Comparison of ENCODE assay signal across 25 cellular contexts in genomic region chr16:240559-240958, GRCh38. TPM values are rescaled to one million over a fixed set of nuclear protein-coding genes. Genes with fewer than 3 reads are reported as not detected.
DNase-seq lines count a peak whose midpoint lies in the region; ATAC-seq and TF ChIP-seq lines count a peak whose summit lies in the region.
"Had no signal": no experiment of that assay in that cellular context is flagged by ENCODE, and none has a peak within 500 bp of the region (broad histone marks: within the 10 kb centered on the region; RNA-seq: fewer than 3 reads in every experiment).

No MANE protein-coding gene starts in this region.

- DNase-seq in cardiac muscle cell (ENCODE audit: low read depth in 1 of 2, low spot score in 1 of 2) (no peak), Right ventricle myocardium superior (no peak), thyroid gland (no peak)
- no peak for DNase-seq in stimulated activated naive CD8-positive, alpha-beta T cell treated with anti-CD3 and anti-CD28 coated beads, Interleukin-15, amount 100 ng/mL, for 72 hours
- DNase-seq: activated CD8-positive, alpha-beta T cell treated with anti-CD3 and anti-CD28 coated beads for 36 hours; activated naive CD8-positive, alpha-beta T cell treated with anti-CD3 and anti-CD28 coated beads for 36 hours; CD4-positive, alpha-beta T cell; mammary epithelial cell; naive thymus-derived CD4-positive, alpha-beta T cell; NCI-H2171; NCI-H524; PC-3; SHP77 treated with DMSO at 0.1 percent for 48 hours; spleen had no signal

- H3K9me3 ChIP-seq in cardiac muscle cell (ENCODE audit: low read depth) (no peaks in the 10 kb centered on the region), esophagus (ENCODE audit: control insufficient read depth in 2 of 2, insufficient read depth in 1 of 2, low read depth in 1 of 2, low read length in 1 of 2) (no peaks in the 10 kb centered on the region), thyroid gland (no peaks in the 10 kb centered on the region)
- H3K9me3 ChIP-seq: spleen had no signal

- TF ChIP-seq CTCF in cardiac muscle cell (IDR thresholded peaks at IDR 0.05; ENCODE audit: low read depth, low read length) (no peak), nephron (IDR thresholded peaks at IDR 0.05; ENCODE audit: unreplicated experiment in 3 of 3) (no peak), thyroid gland (IDR thresholded peaks at IDR 0.05) (no peak)

- H3K4me1 ChIP-seq in cardiac muscle cell (ENCODE audit: low read depth) (peaks cover 11% of the 10 kb centered on the region), esophagus (ENCODE audit: control insufficient read depth in 2 of 2, insufficient read depth in 2 of 2, low read length in 1 of 2) (peaks cover 0 to 8% of the 10 kb centered on the region in 2 donors), thyroid gland (peaks cover 21 to 29% of the 10 kb centered on the region in 2 donors)

- H3K36me3 Mint-ChIP-seq in nephron (ENCODE audit: low read depth), result peaks cover 15% of the 10 kb centered on the region

- H3K9me3 Mint-ChIP-seq in nephron, result no peaks in the 10 kb centered on the region
- no peaks in the 10 kb centered on the region for H3K9me3 Mint-ChIP-seq in stimulated activated naive CD8-positive, alpha-beta T cell treated with anti-CD3 and anti-CD28 coated beads, Interleukin-15, amount 100 ng/mL, for 72 hours
- H3K9me3 Mint-ChIP-seq: activated T-helper 2 cell treated with anti-CD3 and anti-CD28 coated beads, Interferon-gamma antibody, Interleukin-2, Interleukin-4, amounts not matched to agents 10 μg/mL and 5 μg/mL and 100 μg/mL, durations not matched to agents 14 hours and 24 hours and 36 hours; CD4-positive, alpha-beta T cell; T-helper 2 cell treated with Interferon-gamma antibody and Interleukin-4, amounts not matched to agents 5 μg/mL and 100 μg/mL, for 36 hours had no signal

- intact Hi-C loops in Right ventricle myocardium superior (cut with DNase I) (no loop called here), thyroid gland (cut with DNase I) (no loop called here)

- no peaks in the 10 kb centered on the region for H3K27me3 Mint-ChIP-seq in nephron (ENCODE audit: low read depth)
- H3K27me3 Mint-ChIP-seq in stimulated activated naive CD8-positive, alpha-beta T cell treated with anti-CD3 and anti-CD28 coated beads, Interleukin-15, amount 100 ng/mL, for 72 hours, result no peaks in the 10 kb centered on the region
- H3K27me3 Mint-ChIP-seq: activated CD8-positive, alpha-beta T cell treated with anti-CD3 and anti-CD28 coated beads for 36 hours; activated naive CD8-positive, alpha-beta T cell treated with anti-CD3 and anti-CD28 coated beads for 36 hours; CD4-positive, alpha-beta T cell had no signal

- no peak for TF ChIP-seq POLR2A in thyroid gland (IDR thresholded peaks at IDR 0.05)

- H3K27ac ChIP-seq in cardiac muscle cell (peak overlapping the region; percentile 83), esophagus (ENCODE audit: low read depth in 2 of 2, low read length in 1 of 2) (peak overlapping the region; percentile 54 to 78), thyroid gland (peak overlapping the region; percentile 43 to 74 (median 69))

- H3K4me3 ChIP-seq in cardiac muscle cell (no peak overlapping the region), esophagus (ENCODE audit: low read depth in 1 of 2, low read length in 2 of 2) (no peak overlapping the region), thyroid gland (replicated peaks in 1 of 3) (no peak overlapping the region)
- H3K4me3 ChIP-seq: spleen had no signal

- no peak for ATAC-seq in Right ventricle myocardium superior (ENCODE audit: poor library complexity)
- ATAC-seq in stimulated activated naive CD8-positive, alpha-beta T cell treated with anti-CD3 and anti-CD28 coated beads, Interleukin-15, amount 100 ng/mL, for 72 hours, result no peak
- ATAC-seq in HG02678 (IDR thresholded peaks at IDR 0.05; ENCODE audit: unreplicated experiment), result no peak
- ATAC-seq in GM18907 (IDR thresholded peaks at IDR 0.05; ENCODE audit: unreplicated experiment), result no peak
- ATAC-seq: activated CD8-positive, alpha-beta T cell treated with anti-CD3 and anti-CD28 coated beads for 36 hours; naive thymus-derived CD4-positive, alpha-beta T cell; PC-3 had no signal

- no peaks in the 10 kb centered on the region for H3K36me3 ChIP-seq in cardiac muscle cell
- H3K36me3 ChIP-seq in esophagus (ENCODE audit: control insufficient read depth in 2 of 2, insufficient read depth in 2 of 2, low read length in 1 of 2), result no peaks in the 10 kb centered on the region
- H3K36me3 ChIP-seq in thyroid gland, result no peaks in the 10 kb centered on the region

- H3K4me3 Mint-ChIP-seq in nephron, result no peak overlapping the region
- H3K4me3 Mint-ChIP-seq in stimulated activated naive CD8-positive, alpha-beta T cell treated with anti-CD3 and anti-CD28 coated beads, Interleukin-15, amount 100 ng/mL, for 72 hours, result no peak overlapping the region
- H3K4me3 Mint-ChIP-seq: activated CD8-positive, alpha-beta T cell treated with anti-CD3 and anti-CD28 coated beads for 36 hours; activated naive CD8-positive, alpha-beta T cell treated with anti-CD3 and anti-CD28 coated beads for 36 hours; naive thymus-derived CD4-positive, alpha-beta T cell; T-helper 2 cell treated with Interferon-gamma antibody and Interleukin-4, amounts not matched to agents 5 μg/mL and 100 μg/mL, for 36 hours had no signal

- no peaks in the 10 kb centered on the region for H3K27me3 ChIP-seq in cardiac muscle cell
- no peaks in the 10 kb centered on the region for H3K27me3 ChIP-seq in esophagus (ENCODE audit: control insufficient read depth in 1 of 2, insufficient read depth in 2 of 2, low read length in 2 of 2)
- no peaks in the 10 kb centered on the region for H3K27me3 ChIP-seq in thyroid gland
- H3K27me3 ChIP-seq: spleen had no signal

- WGBS in esophagus, 2 donors, result 82 to 85% methylated on average over 8 of the region's 8 CpGs
- 93 to 95% methylated on average over 8 of the region's 8 CpGs for WGBS in thyroid gland, 2 donors

- peaks cover 10% of the 10 kb centered on the region for H3K4me1 Mint-ChIP-seq in nephron
- H3K4me1 Mint-ChIP-seq in stimulated activated naive CD8-positive, alpha-beta T cell treated with anti-CD3 and anti-CD28 coated beads, Interleukin-15, amount 100 ng/mL, for 72 hours, result peaks cover 45% of the 10 kb centered on the region

- H3K27ac Mint-ChIP-seq in nephron, result peak overlapping the region in 2 of 3 experiments; percentile 75 to 81
- no peak overlapping the region for H3K27ac Mint-ChIP-seq in stimulated activated naive CD8-positive, alpha-beta T cell treated with anti-CD3 and anti-CD28 coated beads, Interleukin-15, amount 100 ng/mL, for 72 hours
- H3K27ac Mint-ChIP-seq: activated CD8-positive, alpha-beta T cell treated with anti-CD3 and anti-CD28 coated beads for 36 hours; activated naive CD8-positive, alpha-beta T cell treated with anti-CD3 and anti-CD28 coated beads for 36 hours; activated T-helper 2 cell treated with anti-CD3 and anti-CD28 coated beads, Interferon-gamma antibody, Interleukin-2, Interleukin-4, amounts not matched to agents 10 μg/mL and 5 μg/mL and 100 μg/mL, durations not matched to agents 14 hours and 24 hours and 36 hours; CD4-positive, alpha-beta T cell; T-helper 2 cell treated with Interferon-gamma antibody and Interleukin-4, amounts not matched to agents 5 μg/mL and 100 μg/mL, for 36 hours had no signal

RNA-seq across cellular contexts. Expression of gene FAM234A, which starts 5.9 kb away (rescaled TPM):
- 128 and 136 TPM in 2 replicates for total RNA-seq in cardiac muscle cell
- 160 and 164 TPM in 2 replicates for polyA plus RNA-seq in cardiac muscle cell
- 135 TPM for total RNA-seq in Right ventricle myocardium superior
- polyA plus RNA-seq in esophagus, result 10 to 100 TPM; 35.9 to 39.6 TPM
- 100 to 1,000 TPM in 2 of 4 donors, 10 to 100 TPM in 2; 35.3 to 140 (median 107) TPM for total RNA-seq in thyroid gland

RNA-seq across cellular contexts. Expression of gene LUC7L, which starts 11.3 kb away (rescaled TPM):
- total RNA-seq in cardiac muscle cell (94.5 and 158 TPM in 2 replicates), Right ventricle myocardium superior (25.0 TPM), thyroid gland (100 to 1,000 TPM in 3 of 4 donors, 10 to 100 TPM in 1; 96.6 to 218 (median 149) TPM)
- polyA plus RNA-seq in cardiac muscle cell (91.0 and 105 TPM in 2 replicates), esophagus (100 to 1,000 TPM in 1 of 2 donors, 10 to 100 TPM in 1; 37.0 to 102 TPM)

RNA-seq across cellular contexts. Expression of gene RGS11, which starts 35.2 kb away (rescaled TPM):
- total RNA-seq in cardiac muscle cell (6.6 and 14.8 TPM in 2 replicates), Right ventricle myocardium superior (12.5 TPM), thyroid gland (1 to 10 TPM in 3 of 4 donors, under 1 TPM in 1; 0.73 to 5.9 (median 3.0) TPM)
- polyA plus RNA-seq in cardiac muscle cell (12.0 and 17.0 TPM in 2 replicates), esophagus (1 to 10 TPM; 6.3 to 7.9 TPM)
- total RNA-seq: activated CD8-positive, alpha-beta T cell treated with anti-CD3 and anti-CD28 coated beads for 36 hours; activated naive CD8-positive, alpha-beta T cell treated with anti-CD3 and anti-CD28 coated beads for 36 hours; CD4-positive, alpha-beta T cell; H4; kidney epithelial cell had no signal
- polyA plus RNA-seq: naive thymus-derived CD4-positive, alpha-beta T cell had no signal

RNA-seq across cellular contexts. Expression of gene ARHGDIG, which starts 39.8 kb away (rescaled TPM):
- total RNA-seq in cardiac muscle cell, result 5.8 and 6.5 TPM in 2 replicates
- polyA plus RNA-seq in cardiac muscle cell, result 3.1 and 9.6 TPM in 2 replicates
- total RNA-seq in Right ventricle myocardium superior, result 9.3 TPM
- polyA plus RNA-seq in esophagus, result under 1 TPM; 0.24 to 0.33 TPM
- not detected for total RNA-seq in thyroid gland
- total RNA-seq: activated CD8-positive, alpha-beta T cell treated with anti-CD3 and anti-CD28 coated beads for 36 hours; activated naive CD8-positive, alpha-beta T cell treated with anti-CD3 and anti-CD28 coated beads for 36 hours; H4; LHCN-M2; mammary epithelial cell; PC-3; renal cortical epithelial cell; spleen; subcutaneous adipose tissue had no signal
- polyA plus RNA-seq: mammary epithelial cell; naive thymus-derived CD4-positive, alpha-beta T cell had no signal

RNA-seq across cellular contexts. Expression of gene PDIA2, which starts 42.4 kb away (rescaled TPM):
- 0.78 and 3.2 TPM in 2 replicates for total RNA-seq in cardiac muscle cell
- 1.7 and 4.6 TPM in 2 replicates for polyA plus RNA-seq in cardiac muscle cell
- 1.8 TPM for total RNA-seq in Right ventricle myocardium superior
- polyA plus RNA-seq in esophagus, result under 1 TPM; 0.27 to 0.53 TPM
- under 1 TPM in 1 of 4 donors, not detected in 3; 0.81 TPM for total RNA-seq in thyroid gland
- total RNA-seq: activated CD8-positive, alpha-beta T cell treated with anti-CD3 and anti-CD28 coated beads for 36 hours; activated naive CD8-positive, alpha-beta T cell treated with anti-CD3 and anti-CD28 coated beads for 36 hours; activated T-helper 2 cell treated with anti-CD3 and anti-CD28 coated beads, Interferon-gamma antibody, Interleukin-2, Interleukin-4, amounts not matched to agents 10 μg/mL and 5 μg/mL and 100 μg/mL, durations not matched to agents 14 hours and 24 hours and 36 hours; CD4-positive, alpha-beta T cell; H4; kidney epithelial cell; mammary epithelial cell; PC-3; renal cortical epithelial cell had no signal
- polyA plus RNA-seq: mammary epithelial cell; naive thymus-derived CD4-positive, alpha-beta T cell had no signal

Comparison
In these comparisons a context has a peak if more than half of its experiments do, and no peak if none do; other contexts are left out.
1. H3K27ac Mint-ChIP-seq: peak in nephron (2 of 3); none in stimulated activated naive CD8-positive, alpha-beta T cell treated with anti-CD3 and anti-CD28 coated beads, Interleukin-15, amount 100 ng/mL, for 72 hours (0 of 2).
2. Peak in every context shown above with its lines, with median percentiles within 50 percentile points of each other: H3K27ac ChIP-seq.